ENCODE assay signal across 8 cellular contexts in the genomic region with DNA sequence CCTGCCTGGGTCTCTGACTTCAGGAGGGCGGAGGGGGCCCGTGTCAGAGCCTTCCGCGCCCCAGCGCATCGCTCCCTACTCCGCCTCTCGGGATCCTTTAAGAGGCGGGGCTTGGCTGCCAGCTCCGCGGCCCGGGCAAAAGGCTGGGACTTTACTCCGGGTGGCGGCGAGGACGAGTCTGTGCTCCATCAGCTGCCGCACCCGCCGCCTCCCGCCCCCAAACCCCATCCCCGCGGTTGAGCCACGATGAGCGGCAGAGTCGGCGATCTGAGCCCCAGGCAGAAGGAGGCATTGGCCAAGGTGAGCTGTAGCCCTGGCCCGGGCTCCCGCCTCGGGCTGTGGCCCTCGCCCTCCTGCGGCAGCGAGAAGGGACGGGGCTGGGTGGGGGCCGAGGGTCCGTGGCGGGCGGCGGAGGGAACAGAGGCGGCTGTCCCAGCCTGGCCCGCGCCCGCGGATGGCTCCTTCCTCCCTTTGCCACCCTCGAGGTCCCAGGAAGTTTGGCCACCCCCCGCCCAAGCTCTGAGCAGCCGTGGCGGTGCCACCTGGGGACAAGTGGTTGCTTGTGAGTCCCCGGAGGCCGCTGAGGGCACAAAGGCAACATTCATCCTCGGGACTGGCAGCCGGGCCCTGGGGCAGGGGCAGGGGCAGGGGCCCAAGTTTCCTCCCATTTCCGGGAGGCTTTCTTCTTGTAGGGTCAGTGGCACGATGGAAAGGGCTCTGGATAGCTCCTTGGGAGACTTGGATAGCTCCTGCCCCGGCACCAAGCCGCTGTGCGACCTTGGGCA. TPM values are rescaled to one million over a fixed set of nuclear protein-coding genes. Genes with fewer than 3 reads are reported as not detected.
A peak's percentile ranks its signal among the peaks of the same experiment; 100 is the strongest.
DNase-seq lines count a peak whose midpoint lies in the region; ATAC-seq, FAIRE-seq and TF ChIP-seq lines count a peak whose summit lies in the region.

TSS of gene SEC14L2 (plus strand) at position 148 of the 785 bp plus-strand sequence. CDS start at position 247, 99 bp downstream.

- TF ChIP-seq CTCF in HFFc6 (IDR thresholded peaks at IDR 0.05) (no peak), pancreas (IDR thresholded peaks at IDR 0.05) (no peak), tibial nerve (IDR thresholded peaks at IDR 0.05) (no peak)

- H3K36me3 Mint-ChIP-seq in HFFc6 (ENCODE audit: low read depth) = no peaks in the 10 kb centered on the region; the same call in 1 of the 2 replicates

- H3K27me3 Mint-ChIP-seq in HFFc6 (ENCODE audit: insufficient read depth) = peaks cover 2% of the 10 kb centered on the region; the same call in 1 of the 2 replicates

- peak within 1 kb of the TSS in 2 of 4 donors; percentile 5 to 39 for H3K27ac ChIP-seq in pancreas
- peak within 1 kb of the TSS; percentile 68 to 91 (median 86) for H3K27ac ChIP-seq in tibial nerve

- H3K4me1 ChIP-seq in adipocyte (ENCODE audit: control insufficient read depth, insufficient read depth, low read length) (peaks cover 35% of the 10 kb centered on the region), pancreas (peaks cover 0 to 5% (median 0%) of the 10 kb centered on the region in 3 donors), tibial nerve (peaks cover 0 to 51% (median 9%) of the 10 kb centered on the region in 4 donors)

- H3K36me3 ChIP-seq in adipocyte (ENCODE audit: control insufficient read depth, insufficient read depth, low read length, severe bottlenecking) (no peaks in the 10 kb centered on the region), pancreas (no peaks in the 10 kb centered on the region), tibial nerve (no peaks in the 10 kb centered on the region)

- intact Hi-C loops in Right ventricle myocardium superior (cut with DNase I) = no loop called here
- intact Hi-C loops in pancreas (cut with DNase I) = no loop called here

- no peaks in the 10 kb centered on the region for H3K9me3 Mint-ChIP-seq in HFFc6

- peak; percentile 40 to 42 for TF ChIP-seq POLR2A in tibial nerve (IDR thresholded peaks at IDR 0.05)

- TF ChIP-seq EP300 in tibial nerve (IDR thresholded peaks at IDR 0.05) = peak in 1 of 2 donors; percentile 64

- DNase-seq in Ammon's horn (ENCODE audit: low spot score) (peak; percentile 82), HFFc6 (peak; percentile 37), T follicular helper cell (ENCODE audit: low read depth) (peak; percentile 46), adipocyte (ENCODE audit: low read depth) (peak; percentile 84), Right ventricle myocardium superior (peak; percentile 82), pancreas (peak; percentile 51 to 88 (median 68)), tibial nerve (ENCODE audit: low spot score in 2 of 2) (peak; percentile 44 to 59)

- FAIRE-seq in pancreas (lab: Jason Lieb, UNC) = no peak

- H3K27me3 ChIP-seq in adipocyte (replicated peaks; ENCODE audit: control insufficient read depth, insufficient read depth, low read length) (no peaks in the 10 kb centered on the region), pancreas (no peaks in the 10 kb centered on the region), tibial nerve (peaks cover 0 to 18% of the 10 kb centered on the region in 2 donors)

- H3K9ac ChIP-seq in adipocyte (ENCODE audit: low read length) = peak within 1 kb of the TSS; percentile 75

- H3K27ac Mint-ChIP-seq in HFFc6 = peak within 1 kb of the TSS; percentile 68

- ATAC-seq in Right ventricle myocardium superior (ENCODE audit: poor library complexity) (peak; percentile 82), pancreas (peak; percentile 79 to 93 (median 88)), GM19463 (IDR thresholded peaks at IDR 0.05; ENCODE audit: unreplicated experiment) (no peak)

- H3K9me3 ChIP-seq in adipocyte (ENCODE audit: control insufficient read depth, low read length) (no peaks in the 10 kb centered on the region), pancreas (no peaks in the 10 kb centered on the region), tibial nerve (no peaks in the 10 kb centered on the region)

- H3K4me3 Mint-ChIP-seq in HFFc6 = peak within 1 kb of the TSS; percentile 92

- H3K4me3 ChIP-seq in adipocyte (ENCODE audit: low read length) (peak within 1 kb of the TSS; percentile 84), pancreas (peak within 1 kb of the TSS; percentile 33 to 72 (median 64)), tibial nerve (peak within 1 kb of the TSS; percentile 56 to 81 (median 73))

- WGBS in pancreas, 2 donors = 0 to 1% methylated on average over 49 to 56 of the region's 56 CpGs
- 0 to 1% methylated on average over 36 to 44 of the region's 56 CpGs for WGBS in tibial nerve, 2 donors

- H3K4me1 Mint-ChIP-seq in HFFc6 (ENCODE audit: low read depth) = peaks cover 43% of the 10 kb centered on the region

RNA-seq across cellular contexts. Expression of gene SEC14L2, which starts in this region (rescaled TPM):
- 10 to 100 TPM; 18.4 to 24.0 (median 22.8) TPM for total RNA-seq in HFFc6 (2021; fragmentation: NEBNext Ultra II Directional; extraction: Animal tissue kit (Norgen Biotek cat#: 25700))
- 1.5 TPM for total RNA-seq in Right ventricle myocardium superior
- 1 to 10 TPM; 2.6 to 6.6 (median 3.6) TPM for total RNA-seq in pancreas
- polyA plus RNA-seq in pancreas = 1 to 10 TPM; 3.6 to 5.1 TPM
- total RNA-seq in tibial nerve = 10 to 100 TPM; 10.0 to 29.1 (median 12.4) TPM
